ENCODE assay signal across 1 cellular context in genomic region chr1:112674986-112675727, GRCh38.
TF ChIP-seq lines count a peak whose summit lies in the region.

No MANE protein-coding gene starts in this region.

TF ChIP-seq in SK-N-SH, 30 proteins besides CTCF, POLR2A, EP300 and RAD21 (continued from another document):
- TF ChIP-seq, protein P1, sequence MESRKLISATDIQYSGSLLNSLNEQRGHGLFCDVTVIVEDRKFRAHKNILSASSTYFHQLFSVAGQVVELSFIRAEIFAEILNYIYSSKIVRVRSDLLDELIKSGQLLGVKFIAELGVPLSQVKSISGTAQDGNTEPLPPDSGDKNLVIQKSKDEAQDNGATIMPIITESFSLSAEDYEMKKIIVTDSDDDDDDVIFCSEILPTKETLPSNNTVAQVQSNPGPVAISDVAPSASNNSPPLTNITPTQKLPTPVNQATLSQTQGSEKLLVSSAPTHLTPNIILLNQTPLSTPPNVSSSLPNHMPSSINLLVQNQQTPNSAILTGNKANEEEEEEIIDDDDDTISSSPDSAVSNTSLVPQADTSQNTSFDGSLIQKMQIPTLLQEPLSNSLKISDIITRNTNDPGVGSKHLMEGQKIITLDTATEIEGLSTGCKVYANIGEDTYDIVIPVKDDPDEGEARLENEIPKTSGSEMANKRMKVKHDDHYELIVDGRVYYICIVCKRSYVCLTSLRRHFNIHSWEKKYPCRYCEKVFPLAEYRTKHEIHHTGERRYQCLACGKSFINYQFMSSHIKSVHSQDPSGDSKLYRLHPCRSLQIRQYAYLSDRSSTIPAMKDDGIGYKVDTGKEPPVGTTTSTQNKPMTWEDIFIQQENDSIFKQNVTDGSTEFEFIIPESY (IDR thresholded peaks at IDR 0.05; ENCODE audit: borderline replicate concordance, low read depth) = 0 out of 2 replicates have a peak, but pooled peaks have one; percentile 30
- TF ChIP-seq EZH2phosphoT487 (IDR thresholded peaks at IDR 0.05; ENCODE audit: borderline replicate concordance, low read depth) = no peak
- TF ChIP-seq TAF1 (IDR thresholded peaks at IDR 0.05; ENCODE audit: borderline replicate concordance, low read depth, low read length) = peak; percentile 35; the same call in 1 of the 2 replicates
- TF ChIP-seq, protein P2, sequence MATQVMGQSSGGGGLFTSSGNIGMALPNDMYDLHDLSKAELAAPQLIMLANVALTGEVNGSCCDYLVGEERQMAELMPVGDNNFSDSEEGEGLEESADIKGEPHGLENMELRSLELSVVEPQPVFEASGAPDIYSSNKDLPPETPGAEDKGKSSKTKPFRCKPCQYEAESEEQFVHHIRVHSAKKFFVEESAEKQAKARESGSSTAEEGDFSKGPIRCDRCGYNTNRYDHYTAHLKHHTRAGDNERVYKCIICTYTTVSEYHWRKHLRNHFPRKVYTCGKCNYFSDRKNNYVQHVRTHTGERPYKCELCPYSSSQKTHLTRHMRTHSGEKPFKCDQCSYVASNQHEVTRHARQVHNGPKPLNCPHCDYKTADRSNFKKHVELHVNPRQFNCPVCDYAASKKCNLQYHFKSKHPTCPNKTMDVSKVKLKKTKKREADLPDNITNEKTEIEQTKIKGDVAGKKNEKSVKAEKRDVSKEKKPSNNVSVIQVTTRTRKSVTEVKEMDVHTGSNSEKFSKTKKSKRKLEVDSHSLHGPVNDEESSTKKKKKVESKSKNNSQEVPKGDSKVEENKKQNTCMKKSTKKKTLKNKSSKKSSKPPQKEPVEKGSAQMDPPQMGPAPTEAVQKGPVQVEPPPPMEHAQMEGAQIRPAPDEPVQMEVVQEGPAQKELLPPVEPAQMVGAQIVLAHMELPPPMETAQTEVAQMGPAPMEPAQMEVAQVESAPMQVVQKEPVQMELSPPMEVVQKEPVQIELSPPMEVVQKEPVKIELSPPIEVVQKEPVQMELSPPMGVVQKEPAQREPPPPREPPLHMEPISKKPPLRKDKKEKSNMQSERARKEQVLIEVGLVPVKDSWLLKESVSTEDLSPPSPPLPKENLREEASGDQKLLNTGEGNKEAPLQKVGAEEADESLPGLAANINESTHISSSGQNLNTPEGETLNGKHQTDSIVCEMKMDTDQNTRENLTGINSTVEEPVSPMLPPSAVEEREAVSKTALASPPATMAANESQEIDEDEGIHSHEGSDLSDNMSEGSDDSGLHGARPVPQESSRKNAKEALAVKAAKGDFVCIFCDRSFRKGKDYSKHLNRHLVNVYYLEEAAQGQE (IDR thresholded peaks at IDR 0.05; ENCODE audit: low read depth, low read length) = no peak
TF ChIP-seq in SK-N-SH: peak in this region for 4.
